In the genomic region with DNA sequence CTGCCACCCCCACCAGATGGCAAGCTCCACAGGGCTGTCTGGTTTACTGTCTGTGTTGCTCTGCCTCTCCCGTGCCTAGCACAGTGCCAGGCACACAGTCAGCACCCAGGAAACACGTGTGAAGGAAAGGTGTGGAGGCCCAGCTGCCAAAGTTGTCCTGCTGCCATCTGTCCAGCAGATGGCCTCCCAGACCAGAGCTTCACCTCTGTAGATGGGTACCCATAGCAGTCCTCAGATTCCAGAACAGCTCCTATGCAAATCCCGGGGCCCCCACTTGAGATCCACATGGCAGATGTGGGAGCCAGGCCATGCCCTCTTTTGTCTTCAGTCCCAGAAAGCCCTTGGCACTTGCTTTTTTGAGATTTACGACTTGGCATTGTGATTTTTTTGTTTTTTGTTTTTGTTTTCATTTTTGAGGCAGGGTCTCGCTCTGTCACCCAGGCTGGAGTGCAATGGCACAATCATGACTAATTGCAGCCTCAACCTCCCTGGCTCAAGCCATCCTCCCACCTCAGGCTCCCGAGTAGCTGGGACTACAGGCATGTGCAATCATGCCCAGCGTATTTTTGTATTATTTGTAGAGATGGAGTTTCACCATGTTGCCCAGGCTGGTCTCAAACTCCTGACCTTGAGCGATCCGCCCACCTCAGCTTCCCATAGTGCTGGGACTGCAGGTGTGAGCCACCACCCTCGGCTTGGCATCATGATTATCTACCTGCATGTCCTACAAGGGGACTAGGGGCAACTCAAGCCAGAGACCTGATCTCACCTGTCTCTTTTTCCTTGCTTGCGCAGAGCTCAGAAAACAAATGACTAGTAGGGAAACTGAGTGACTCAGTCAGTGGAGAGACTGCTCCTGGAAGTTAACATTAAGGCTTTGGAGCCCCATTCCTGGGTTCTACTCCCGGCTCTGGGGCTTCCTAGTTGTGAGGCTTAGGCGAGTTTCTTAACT, we compare ENCODE assay signal across 8 cellular contexts. TPM values are rescaled to one million over a fixed set of nuclear protein-coding genes. Genes with fewer than 3 reads are reported as not detected.
A peak's percentile ranks its signal among the peaks of the same experiment; 100 is the strongest.
DNase-seq lines count a peak whose midpoint lies in the region; ATAC-seq and TF ChIP-seq lines count a peak whose summit lies in the region.

No MANE protein-coding gene starts in this region.

- no peaks in the 10 kb centered on the region for H3K9me3 ChIP-seq in osteoblast (ENCODE audit: low read depth, low read length)

- H3K27ac ChIP-seq in foreskin keratinocyte, result no peak overlapping the region
- H3K27ac ChIP-seq in osteoblast (ENCODE audit: low read depth, low read length), result no peak overlapping the region

- no peaks in the 10 kb centered on the region for H3K9me3 Mint-ChIP-seq in activated T-helper 1 cell treated with anti-CD3 and anti-CD28 coated beads, Interleukin-12 subunit alpha, Interleukin-12 subunit beta, Interleukin-2, Interleukin-4 antibody, amounts not matched to agents 30 ng/mL and 10 ng/mL and 1 ng/mL, durations not matched to agents 14 hours and 24 hours and 36 hours

- peaks cover 69% of the 10 kb centered on the region for H3K27me3 ChIP-seq in foreskin keratinocyte
- H3K27me3 ChIP-seq in osteoblast (ENCODE audit: insufficient read depth, low read length), result peaks cover 7% of the 10 kb centered on the region

- H3K27ac Mint-ChIP-seq in activated T-helper 1 cell treated with anti-CD3 and anti-CD28 coated beads, Interleukin-12 subunit alpha, Interleukin-12 subunit beta, Interleukin-2, Interleukin-4 antibody, amounts not matched to agents 30 ng/mL and 10 ng/mL and 1 ng/mL, durations not matched to agents 14 hours and 24 hours and 36 hours, result no peak overlapping the region

- H3K4me2 ChIP-seq in osteoblast (ENCODE audit: insufficient read depth, low read length), result no peak overlapping the region

- no peak overlapping the region for H3K4me3 Mint-ChIP-seq in activated T-helper 1 cell treated with anti-CD3 and anti-CD28 coated beads, Interleukin-12 subunit alpha, Interleukin-12 subunit beta, Interleukin-2, Interleukin-4 antibody, amounts not matched to agents 30 ng/mL and 10 ng/mL and 1 ng/mL, durations not matched to agents 14 hours and 24 hours and 36 hours

- peak; percentile 89 for TF ChIP-seq CTCF in AG09319 (IDR thresholded peaks at IDR 0.05; ENCODE audit: low read depth, low read length)
- peak; percentile 96 for TF ChIP-seq CTCF in GM12865 (IDR thresholded peaks at IDR 0.05; ENCODE audit: insufficient read depth, low read depth, low read length, missing control alignments)
- peak; percentile 80 for TF ChIP-seq CTCF in foreskin keratinocyte (conservative IDR thresholded peaks at IDR 0.05)
- TF ChIP-seq CTCF in osteoblast (IDR thresholded peaks at IDR 0.05; ENCODE audit: extremely low read depth, low read depth, low read length), result peak; percentile 82

- H3K27me3 Mint-ChIP-seq in activated T-helper 1 cell treated with anti-CD3 and anti-CD28 coated beads, Interleukin-12 subunit alpha, Interleukin-12 subunit beta, Interleukin-2, Interleukin-4 antibody, amounts not matched to agents 30 ng/mL and 10 ng/mL and 1 ng/mL, durations not matched to agents 14 hours and 24 hours and 36 hours (ENCODE audit: insufficient read depth), result peaks cover 50% of the 10 kb centered on the region

- ATAC-seq in foreskin keratinocyte, result peak; percentile 58
- no peak for ATAC-seq in GM18858 (IDR thresholded peaks at IDR 0.05; ENCODE audit: unreplicated experiment)
- ATAC-seq in GM21381 (IDR thresholded peaks at IDR 0.05; ENCODE audit: unreplicated experiment), result no peak

- DNase-seq in AG09319 (ENCODE audit: extremely low read depth, low read depth), result peak; percentile 5
- DNase-seq in GM12865 (ENCODE audit: low read depth), result peak; percentile 73
- DNase-seq in NCI-H446 treated with DMSO at 0.1 percent for 48 hours (lab: John Stamatoyannopoulos, UW), result peak; percentile 3
- peak; percentile 21 for DNase-seq in activated T-helper 1 cell treated with anti-CD3 and anti-CD28 coated beads, Interleukin-12 subunit alpha, Interleukin-12 subunit beta, Interleukin-2, Interleukin-4 antibody, amounts not matched to agents 30 ng/mL and 10 ng/mL and 1 ng/mL, durations not matched to agents 14 hours and 24 hours and 36 hours (ENCODE audit: low spot score)
- no peak for DNase-seq in foreskin keratinocyte
- DNase-seq in osteoblast (ENCODE audit: insufficient read length, low spot score, missing footprints), result peak; percentile 98

- no peaks in the 10 kb centered on the region for H4K20me1 ChIP-seq in osteoblast (ENCODE audit: insufficient read depth, low read length)

- H3K36me3 Mint-ChIP-seq in activated T-helper 1 cell treated with anti-CD3 and anti-CD28 coated beads, Interleukin-12 subunit alpha, Interleukin-12 subunit beta, Interleukin-2, Interleukin-4 antibody, amounts not matched to agents 30 ng/mL and 10 ng/mL and 1 ng/mL, durations not matched to agents 14 hours and 24 hours and 36 hours (ENCODE audit: low read depth), result no peaks in the 10 kb centered on the region

- no peaks in the 10 kb centered on the region for H3K36me3 ChIP-seq in osteoblast (ENCODE audit: insufficient read depth, low read length)

- H3K4me3 ChIP-seq in GM12865 (ENCODE audit: low read depth, low read length), result no peak overlapping the region
- no peak overlapping the region for H3K4me3 ChIP-seq in osteoblast (ENCODE audit: insufficient read depth, low read length)

- H3K4me1 ChIP-seq in foreskin keratinocyte (no peaks in the 10 kb centered on the region), osteoblast (ENCODE audit: insufficient read depth, low read length) (peaks cover 7% of the 10 kb centered on the region)

- intact Hi-C loops in activated T-helper 1 cell treated with anti-CD3 and anti-CD28 coated beads, Interleukin-12 subunit alpha, Interleukin-12 subunit beta, Interleukin-2, Interleukin-4 antibody, amounts not matched to agents 30 ng/mL and 10 ng/mL and 1 ng/mL, durations not matched to agents 14 hours and 24 hours and 36 hours (cut with micrococcal nuclease), result loop anchor here (1.0 to 5.0 kb wide), 3 partner anchors 79 to 416 kb away; no protein-coding TSS in a partner anchor

- no peak overlapping the region for H2AFZ ChIP-seq in osteoblast (ENCODE audit: low read length)

- no peaks in the 10 kb centered on the region for H3K4me1 Mint-ChIP-seq in activated T-helper 1 cell treated with anti-CD3 and anti-CD28 coated beads, Interleukin-12 subunit alpha, Interleukin-12 subunit beta, Interleukin-2, Interleukin-4 antibody, amounts not matched to agents 30 ng/mL and 10 ng/mL and 1 ng/mL, durations not matched to agents 14 hours and 24 hours and 36 hours (ENCODE audit: low read depth)

- no peaks in the 10 kb centered on the region for H3K79me2 ChIP-seq in osteoblast (ENCODE audit: insufficient read depth, low read length)

RNA-seq across cellular contexts. Expression of gene PALD1, which starts 16.9 kb away (rescaled TPM):
- 0.83 and 0.88 TPM in 2 replicates for total RNA-seq in activated T-helper 1 cell treated with anti-CD3 and anti-CD28 coated beads, Interleukin-12 subunit alpha, Interleukin-12 subunit beta, Interleukin-2, Interleukin-4 antibody, amounts not matched to agents 30 ng/mL and 10 ng/mL and 1 ng/mL, durations not matched to agents 14 hours and 24 hours and 36 hours
- 0.04 and 0.07 TPM in 2 replicates for total RNA-seq in foreskin keratinocyte
- 0.03 TPM in 1 of 2 replicates, not detected in the other for polyA plus RNA-seq in foreskin keratinocyte
- total RNA-seq in osteoblast, result under 0.01 and 0.29 TPM in 2 replicates

RNA-seq across cellular contexts. Expression of gene NODAL, which starts 20.2 kb away (rescaled TPM):
- not detected in 2 replicates for total RNA-seq in activated T-helper 1 cell treated with anti-CD3 and anti-CD28 coated beads, Interleukin-12 subunit alpha, Interleukin-12 subunit beta, Interleukin-2, Interleukin-4 antibody, amounts not matched to agents 30 ng/mL and 10 ng/mL and 1 ng/mL, durations not matched to agents 14 hours and 24 hours and 36 hours
- total RNA-seq in foreskin keratinocyte (0.14 TPM in 2 replicates), osteoblast (not detected in 2 replicates)
- polyA plus RNA-seq in foreskin keratinocyte, result 0.12 and 0.29 TPM in 2 replicates

RNA-seq across cellular contexts. Expression of gene EIF4EBP2, which starts 57.7 kb away (rescaled TPM):
- total RNA-seq in activated T-helper 1 cell treated with anti-CD3 and anti-CD28 coated beads, Interleukin-12 subunit alpha, Interleukin-12 subunit beta, Interleukin-2, Interleukin-4 antibody, amounts not matched to agents 30 ng/mL and 10 ng/mL and 1 ng/mL, durations not matched to agents 14 hours and 24 hours and 36 hours, result 36.6 and 37.7 TPM in 2 replicates
- total RNA-seq in foreskin keratinocyte, result 23.4 and 27.5 TPM in 2 replicates
- 7.2 and 10.0 TPM in 2 replicates for polyA plus RNA-seq in foreskin keratinocyte
- 46.0 and 51.0 TPM in 2 replicates for total RNA-seq in osteoblast

Comparison
In these comparisons a context has a peak if more than half of its experiments do, and no peak if none do; other contexts are left out.
1. DNase-seq: peak in AG09319 (single experiment), GM12865 (single experiment), NCI-H446 treated with DMSO at 0.1 percent for 48 hours (single experiment), activated T-helper 1 cell treated with anti-CD3 and anti-CD28 coated beads, Interleukin-12 subunit alpha, Interleukin-12 subunit beta, Interleukin-2, Interleukin-4 antibody, amounts not matched to agents 30 ng/mL and 10 ng/mL and 1 ng/mL, durations not matched to agents 14 hours and 24 hours and 36 hours (single experiment) and osteoblast (single experiment); none in foreskin keratinocyte (0 of 2).
2. Peak in every context shown above with its lines, with median percentiles within 50 percentile points of each other: CTCF ChIP-seq.